In genomic region chr20:58595167-58595566, GRCh38 we compare ENCODE assay signal across 21 cellular contexts.
"Had no signal": no experiment of that assay in that cellular context is flagged by ENCODE, and none has a peak within 500 bp of the region (broad histone marks: within the 10 kb centered on the region; RNA-seq: fewer than 3 reads in every experiment).

No MANE protein-coding gene starts in this region.

- H3K27ac ChIP-seq: SK-N-MC had no signal

- DNase-seq: activated B cell treated with CpG ODN at 0.5 μM for 24 hours; activated CD4-positive, alpha-beta T cell treated with anti-CD3 and anti-CD28 coated beads for 1 hour; activated CD4-positive, alpha-beta T cell treated with anti-CD3 and anti-CD28 coated beads, Interleukin-2, amount 10 ng/mL, durations not matched to agents 24 days and 14 days; activated CD4-positive, alpha-beta T cell treated with anti-CD3 and anti-CD28 coated beads, Interleukin-2, amount 50 U/mL, for 48 hours; activated CD8-positive, alpha-beta memory T cell treated with anti-CD3 and anti-CD28 coated beads, Interleukin-2, amount 10 ng/mL, durations not matched to agents 7 days and 5 days; activated effector memory CD4-positive, alpha-beta T cell treated with Interleukin-2 at 50 U/mL for 16 hours; activated naive CD4-positive, alpha-beta T cell; activated T-cell treated with anti-CD3 and anti-CD28 coated beads, Interleukin-2, amount 50 U/mL, for 24 hours; central memory CD4-positive, alpha-beta T cell; MM.1S; NCI-H1105; NCI-H1436 treated with DMSO at 0.1 percent for 48 hours; NCI-H187; NCI-H2081; NCI-H510A treated with DMSO at 0.1 percent for 48 hours; NCI-H69; T-cell; T-helper 2 cell; T1000 had no signal

- ATAC-seq: activated CD8-positive, alpha-beta memory T cell treated with anti-CD3 and anti-CD28 coated beads, Interleukin-2, amount 10 ng/mL, durations not matched to agents 7 days and 5 days; T-cell had no signal

- FAIRE-seq: TTC549 had no signal

- H3K4me3 ChIP-seq: SK-N-MC had no signal
